22 cellular contexts compared by ENCODE assay signal in genomic region chr20:39659010-39659409, GRCh38.
"Had no signal": no experiment of that assay in that cellular context is flagged by ENCODE, and none has a peak within 500 bp of the region (broad histone marks: within the 10 kb centered on the region; RNA-seq: fewer than 3 reads in every experiment).

No MANE protein-coding gene starts in this region.

- H3K9me3 Mint-ChIP-seq: activated CD4-positive, alpha-beta memory T cell treated with anti-CD3 and anti-CD28 coated beads, Interleukin-2, amount 10 ng/mL, durations not matched to agents 7 days and 5 days; activated naive CD8-positive, alpha-beta T cell treated with anti-CD3 and anti-CD28 coated beads, Interleukin-2, amount 10 ng/mL, durations not matched to agents 7 days and 5 days had no signal

- ATAC-seq: activated CD4-positive, alpha-beta T cell treated with anti-CD3 and anti-CD28 coated beads for 36 hours; PC-3; T-cell had no signal

- H3K36me3 Mint-ChIP-seq: activated naive CD8-positive, alpha-beta T cell treated with anti-CD3 and anti-CD28 coated beads, Interleukin-2, amount 10 ng/mL, durations not matched to agents 7 days and 5 days; T-cell had no signal

- H3K36me3 ChIP-seq: adrenal gland had no signal

- H3K27ac ChIP-seq: adrenal gland had no signal

- H3K9me3 ChIP-seq: adrenal gland had no signal

- H3K27me3 ChIP-seq: adrenal gland had no signal

- H3K27me3 Mint-ChIP-seq: activated CD4-positive, alpha-beta memory T cell treated with anti-CD3 and anti-CD28 coated beads, Interleukin-2, amount 10 ng/mL, durations not matched to agents 7 days and 5 days; activated CD4-positive, alpha-beta T cell treated with anti-CD3 and anti-CD28 coated beads for 36 hours; activated naive CD8-positive, alpha-beta T cell treated with anti-CD3 and anti-CD28 coated beads, Interleukin-2, amount 10 ng/mL, durations not matched to agents 7 days and 5 days; T-cell had no signal

- H3K4me3 ChIP-seq: adrenal gland had no signal

- H3K4me1 ChIP-seq: adrenal gland had no signal

- H3K4me3 Mint-ChIP-seq: activated CD4-positive, alpha-beta memory T cell treated with anti-CD3 and anti-CD28 coated beads, Interleukin-2, amount 10 ng/mL, durations not matched to agents 7 days and 5 days; activated CD4-positive, alpha-beta T cell treated with anti-CD3 and anti-CD28 coated beads for 36 hours; activated naive CD8-positive, alpha-beta T cell treated with anti-CD3 and anti-CD28 coated beads, Interleukin-2, amount 10 ng/mL, durations not matched to agents 7 days and 5 days; T-cell had no signal

- DNase-seq: activated CD4-positive, alpha-beta memory T cell treated with anti-CD3 and anti-CD28 coated beads, Interleukin-2, amount 10 ng/mL, durations not matched to agents 7 days and 5 days; activated CD4-positive, alpha-beta T cell treated with anti-CD3 and anti-CD28 coated beads for 36 hours; activated CD4-positive, alpha-beta T cell treated with anti-CD3 and anti-CD28 coated beads, Interleukin-2, amount 50 U/mL, for 1 hour; activated CD8-positive, alpha-beta memory T cell treated with anti-CD3 and anti-CD28 coated beads, Interleukin-2, amount 50 U/mL, for 48 hours; activated naive CD4-positive, alpha-beta T cell treated with anti-CD3 and anti-CD28 coated beads, Interleukin-2, amount 50 U/mL, for 16 hours; activated naive CD8-positive, alpha-beta T cell treated with anti-CD3 and anti-CD28 coated beads, Interleukin-2, amount 10 ng/mL, durations not matched to agents 7 days and 5 days; activated T-cell treated with anti-CD3 and anti-CD28 coated beads, Interleukin-2, amount 50 U/mL, for 1 hour; adrenal gland; anterior cingulate cortex; cerebellar nuclear complex; MV-4-11; NCI-H1092 treated with DMSO at 0.1 percent for 48 hours; NCI-H1417 treated with DMSO at 0.1 percent for 48 hours; NCI-H1694; NCI-H2029; NCI-H446; NCI-H524; PC-3; SIG-M5; T-cell; T-helper 2 cell; T1000 had no signal

- H3K4me1 Mint-ChIP-seq: activated CD4-positive, alpha-beta memory T cell treated with anti-CD3 and anti-CD28 coated beads, Interleukin-2, amount 10 ng/mL, durations not matched to agents 7 days and 5 days; activated CD4-positive, alpha-beta T cell treated with anti-CD3 and anti-CD28 coated beads for 36 hours; activated naive CD8-positive, alpha-beta T cell treated with anti-CD3 and anti-CD28 coated beads, Interleukin-2, amount 10 ng/mL, durations not matched to agents 7 days and 5 days; T-cell had no signal

- H3K27ac Mint-ChIP-seq: activated CD4-positive, alpha-beta memory T cell treated with anti-CD3 and anti-CD28 coated beads, Interleukin-2, amount 10 ng/mL, durations not matched to agents 7 days and 5 days; activated CD4-positive, alpha-beta T cell treated with anti-CD3 and anti-CD28 coated beads for 36 hours; activated naive CD8-positive, alpha-beta T cell treated with anti-CD3 and anti-CD28 coated beads, Interleukin-2, amount 10 ng/mL, durations not matched to agents 7 days and 5 days; T-cell had no signal
